Comparison of ENCODE assay signal across 9 cellular contexts in genomic region chr19:21482863-21483276, GRCh38. TPM values are rescaled to one million over a fixed set of nuclear protein-coding genes. Genes with fewer than 3 reads are reported as not detected.
DNase-seq lines count a peak whose midpoint lies in the region; ATAC-seq, FAIRE-seq and TF ChIP-seq lines count a peak whose summit lies in the region.
"Had no signal": no experiment of that assay in that cellular context is flagged by ENCODE, and none has a peak within 500 bp of the region (broad histone marks: within the 10 kb centered on the region; RNA-seq: fewer than 3 reads in every experiment).

No MANE protein-coding gene starts in this region.

- no peaks in the 10 kb centered on the region for H3K4me1 ChIP-seq in GM12878 (ENCODE audit: control insufficient read depth, insufficient read depth, low read length)

- intact Hi-C loops in GM12878 (cut with micrococcal nuclease; ENCODE audit: unreplicated experiment) = no loop called here

- H3K27ac ChIP-seq in GM12878 (ENCODE audit: control insufficient read depth, insufficient read depth) = no peak overlapping the region

- no peak overlapping the region for H2AFZ ChIP-seq in GM12878 (ENCODE audit: control insufficient read depth, low read depth, low read length)

- BruUV-seq in GM12878 (replicated peaks; lab: Mats Ljungman, UMichigan) = no TSS peak

- H3K4me2 ChIP-seq in GM12878 (ENCODE audit: control insufficient read depth, insufficient read depth) = no peak overlapping the region

- H3K9me3 ChIP-seq in GM12878 (replicated peaks; ENCODE audit: control insufficient read depth, insufficient read depth, low read length) = no peaks in the 10 kb centered on the region; the same call in 2 of the 3 replicates

- FAIRE-seq in GM12878 (lab: Jason Lieb, UNC) = no peak
- FAIRE-seq: A204.1 had no signal

- RAD21 ChIA-PET in GM12878 (lab: Charles Lee; ENCODE audit: unreplicated experiment) = no interaction called here

- ATAC-seq in GM12878 (no peak), HG02981 (IDR thresholded peaks at IDR 0.05; ENCODE audit: unreplicated experiment) (no peak), HG02571 (IDR thresholded peaks at IDR 0.05; ENCODE audit: unreplicated experiment) (no peak)

- H3K9ac ChIP-seq in GM12878 (ENCODE audit: control insufficient read depth, insufficient read depth, low read length) = no peak overlapping the region

- no peaks in the 10 kb centered on the region for H3K79me2 ChIP-seq in GM12878 (ENCODE audit: control insufficient read depth, insufficient read depth, low read length)

- TF ChIP-seq RAD21 in GM12878 (IDR thresholded peaks at IDR 0.05; ENCODE audit: insufficient read depth, low read depth, low read length) = 0 out of 2 replicates have a peak, but pooled peaks have one; percentile 10

- no peak overlapping the region for H3K4me3 ChIP-seq in GM12878

- H4K20me1 ChIP-seq in GM12878 (ENCODE audit: control insufficient read depth, insufficient read depth) = no peaks in the 10 kb centered on the region

- POLR2A ChIA-PET in GM12878 (lab: Charles Lee) = no interaction called here

- DNase-seq in DMS 273 (lab: John Stamatoyannopoulos, UW; ENCODE audit: unreplicated experiment) (peak; percentile 35), DMS 273 treated with DMSO at 0.1 percent for 48 hours (lab: John Stamatoyannopoulos, UW) (no peak), T-helper 22 cell (ENCODE audit: low read depth) (peak; percentile 39), GM12878 (ENCODE audit: low read depth, low spot score) (no peak), kidney tubule cell (ENCODE audit: low spot score) (peak; percentile 68)
- DNase-seq in stimulated activated CD4-positive, alpha-beta T cell treated with anti-CD3 and anti-CD28 coated beads, TNF-alpha, amount 100 ng/mL, for 24 hours (ENCODE audit: low read depth in 3 of 3) = peak; percentile 21 to 63 (median 44)

- in situ Hi-C loops in GM12878 (cut with MboI) = no loop called here

- no peak for TF ChIP-seq EP300 in GM12878 (IDR thresholded peaks at IDR 0.05; ENCODE audit: borderline replicate concordance in 1 of 2, control insufficient read depth in 1 of 2, low read depth in 2 of 2, low read length in 2 of 2)

- CTCF ChIA-PET in GM12878 (lab: Yijun Ruan, JAX) = no interaction called here

- no peak for TF ChIP-seq POLR2A in GM12878 (IDR thresholded peaks at IDR 0.05; ENCODE audit: low read depth, low read length)

- 70% methylated on average over 18 of the region's 18 CpGs for WGBS in GM12878 (ENCODE audit: insufficient coverage, insufficient replicate concordance, low lambda C conversion rate, missing lambda C conversion rate)

- peak; percentile 19 to 29 (median 25); a peak in 2 of 6 replicates for TF ChIP-seq CTCF in GM12878 (IDR thresholded peaks at IDR 0.05 in 2 of 3, conservative IDR thresholded peaks at IDR 0.05 in 1 of 3; ENCODE audit: control insufficient read depth in 2 of 3, extremely low read depth in 1 of 3, insufficient read depth in 1 of 3, low read depth in 3 of 3, low read length in 3 of 3)

- no peaks in the 10 kb centered on the region for H3K27me3 ChIP-seq in GM12878 (replicated peaks in 1 of 2; ENCODE audit: control insufficient read depth in 2 of 2, insufficient read depth in 2 of 2, low read length in 1 of 2)

- SMC1A ChIA-PET in GM12878 (lab: Charles Lee; ENCODE audit: uncharacterized antibody, unreplicated experiment) = no interaction called here

- no peaks in the 10 kb centered on the region for H3K36me3 ChIP-seq in GM12878 (ENCODE audit: control insufficient read depth in 2 of 2, insufficient read depth in 2 of 2, low read length in 1 of 2)

TF ChIP-seq in GM12878, 131 proteins besides CTCF, POLR2A, EP300 and RAD21 (continues in another document):
- TF ChIP-seq CREM (IDR thresholded peaks at IDR 0.05; ENCODE audit: low read depth) = no peak
- TF ChIP-seq ZSCAN29 (IDR thresholded peaks at IDR 0.05) = no peak
- no peak for TF ChIP-seq ZNF384 (IDR thresholded peaks at IDR 0.05; ENCODE audit: borderline replicate concordance, low read depth, low read length)
- TF ChIP-seq NR2C2 (IDR thresholded peaks at IDR 0.05; ENCODE audit: borderline replicate concordance, control insufficient read depth, insufficient read length, low read depth) = no peak
- no peak for TF ChIP-seq RELB (IDR thresholded peaks at IDR 0.05; ENCODE audit: low read depth)
- no peak for TF ChIP-seq KAT2A (conservative IDR thresholded peaks at IDR 0.05; ENCODE audit: control insufficient read depth, low read depth, low read length)
- TF ChIP-seq ZZZ3 (IDR thresholded peaks at IDR 0.05; ENCODE audit: control insufficient read depth, insufficient read length, low read depth) = no peak
- TF ChIP-seq ATF7 (IDR thresholded peaks at IDR 0.05; ENCODE audit: low read depth) = no peak
- TF ChIP-seq NRF1 (conservative IDR thresholded peaks at IDR 0.05; ENCODE audit: low read depth, low read length) = no peak
- TF ChIP-seq BCL11A (IDR thresholded peaks at IDR 0.05; ENCODE audit: low read depth, low read length) = no peak
- TF ChIP-seq POLR2AphosphoS2 (IDR thresholded peaks at IDR 0.05; ENCODE audit: low read depth, low read length) = no peak
- no peak for TF ChIP-seq TCF3 (IDR thresholded peaks at IDR 0.05; ENCODE audit: borderline replicate concordance, insufficient read depth, low read depth, low read length)
- no peak for TF ChIP-seq ATF2 (IDR thresholded peaks at IDR 0.05; ENCODE audit: low read length)
- TF ChIP-seq ASH2L (IDR thresholded peaks at IDR 0.05; ENCODE audit: borderline replicate concordance, low read depth) = no peak
- TF ChIP-seq CBX3 (IDR thresholded peaks at IDR 0.05; ENCODE audit: borderline replicate concordance, low read depth) = no peak
- TF ChIP-seq ZBTB11 (CRISPR knock-in tag; IDR thresholded peaks at IDR 0.05) = no peak

RNA-seq across cellular contexts. Expression of gene ZNF429, which starts 22.5 kb away (rescaled TPM):
- total RNA-seq in GM12878 (2013; cell fraction: nucleolus; rRNA removed) = 4.2 and 7.5 TPM in 2 replicates
- 2.6 and 3.0 TPM in 2 replicates for total RNA-seq in GM12878 (2014; rRNA removed)
- 2.8 and 3.1 TPM in 2 replicates for total RNA-seq in GM12878 (2014; rRNA removed; fragmentation: Illumina TruSeq; extraction: Trizol)
- 2.2 and 3.0 TPM in 2 replicates for total RNA-seq in GM12878 (2021)
- 2.4 TPM for polyA plus RNA-seq in GM12878 (2011; ENCODE audit: low read depth)
- 1.4 and 1.9 TPM in 2 replicates for polyA plus RNA-seq in GM12878 (2011; rRNA removed)
- 2.1 and 2.5 TPM in 2 replicates for polyA plus RNA-seq in GM12878 (2011; cell fraction: cytosol; rRNA removed)
- polyA plus RNA-seq in GM12878 (2011; cell fraction: nucleus; rRNA removed) = 2.3 and 3.0 TPM in 2 replicates
- polyA plus RNA-seq in GM12878 (2012) = 3.2 and 5.1 TPM in 2 replicates
- 2.4 and 4.7 TPM in 2 replicates for polyA plus RNA-seq in GM12878 (2014; fragmentation: Illumina TruSeq; extraction: Trizol)
- polyA plus RNA-seq in GM12878 (2014; fragmentation: Nextera tagmentation; extraction: Ambion mirVana) = 1 to 10 TPM; 3.3 to 4.3 TPM
- polyA plus RNA-seq in GM12878 (2014; rRNA removed) = 2.3 and 2.4 TPM in 2 replicates
- polyA plus RNA-seq in GM12878 (2016; fragmentation: Nextera tagmentation; extraction: Ambion mirVana) = 1 to 10 TPM; 2.8 to 2.9 TPM
- 2.6 and 7.9 TPM in 2 replicates for polyA minus RNA-seq in GM12878 (2011; rRNA and poly(A)+ RNA removed)
- 1.7 TPM in 1 of 2 replicates, not detected in the other for polyA minus RNA-seq in GM12878 (2011; cell fraction: cytosol; rRNA and poly(A)+ RNA removed)
- polyA minus RNA-seq in GM12878 (2011; cell fraction: nucleus; rRNA and poly(A)+ RNA removed) = 5.8 and 10.8 TPM in 2 replicates

Comparison
In these comparisons a context has a peak if more than half of its experiments do, and no peak if none do; other contexts are left out.
1. DNase-seq: peak in DMS 273 (single experiment), T-helper 22 cell (single experiment), kidney tubule cell (single experiment) and stimulated activated CD4-positive, alpha-beta T cell treated with anti-CD3 and anti-CD28 coated beads, TNF-alpha, amount 100 ng/mL, for 24 hours (3 of 3); none in DMS 273 treated with DMSO at 0.1 percent for 48 hours (single experiment) and GM12878 (single experiment).